ENCODE assay signal across 8 cellular contexts in genomic region chr6:7085911-7086310, GRCh38. TPM values are rescaled to one million over a fixed set of nuclear protein-coding genes. Genes with fewer than 3 reads are reported as not detected.
A peak's percentile ranks its signal among the peaks of the same experiment; 100 is the strongest.
DNase-seq lines count a peak whose midpoint lies in the region; ATAC-seq, FAIRE-seq and TF ChIP-seq lines count a peak whose summit lies in the region.

No MANE protein-coding gene starts in this region.

- no peaks in the 10 kb centered on the region for H3K36me3 Mint-ChIP-seq in CD4-positive, alpha-beta memory T cell
- H3K36me3 Mint-ChIP-seq in effector memory CD8-positive, alpha-beta T cell (ENCODE audit: insufficient read depth) = peaks cover 5% of the 10 kb centered on the region
- H3K36me3 Mint-ChIP-seq in stimulated activated memory B cell treated with anti-CD40 and anti-IgM and Interleukin-4, amounts not matched to agents 10 μg/mL and 1 μg/mL and 100 μg/mL, for 72 hours = no peaks in the 10 kb centered on the region

- H3K36me3 ChIP-seq in CD4-positive, alpha-beta memory T cell (ENCODE audit: insufficient read depth, low read length) = no peaks in the 10 kb centered on the region
- H3K36me3 ChIP-seq in OCI-LY7 (ENCODE audit: insufficient read depth, low read length) = no peaks in the 10 kb centered on the region

- H3K4me2 ChIP-seq in OCI-LY7 (ENCODE audit: low read length) = no peak overlapping the region

- DNase-seq in CD4-positive, alpha-beta memory T cell = no peak
- DNase-seq in LHCN-M2 (ENCODE audit: low read depth) (peak; percentile 44), urothelium cell line (ENCODE audit: low spot score) (no peak), OCI-LY7 (ENCODE audit: low spot score) (no peak)
- peak in 1 of 3 experiments; percentile 3 for DNase-seq in effector memory CD8-positive, alpha-beta T cell

- POLR2A ChIA-PET in CD4-positive, alpha-beta memory T cell (lab: Charles Lee; ENCODE audit: partially characterized antibody) = interaction anchor here (0.6 to 3.7 kb wide), 6 partner anchors 12 to 42 kb away, joined by 3 to 58 read pairs (median 6); partner anchors contain the start of gene RREB1
- POLR2A ChIA-PET in OCI-LY7 (lab: Charles Lee) = no interaction called here

- no peaks in the 10 kb centered on the region for H3K9me3 Mint-ChIP-seq in CD4-positive, alpha-beta memory T cell
- H3K9me3 Mint-ChIP-seq in effector memory CD8-positive, alpha-beta T cell = no peaks in the 10 kb centered on the region
- no peaks in the 10 kb centered on the region for H3K9me3 Mint-ChIP-seq in stimulated activated memory B cell treated with anti-CD40 and anti-IgM and Interleukin-4, amounts not matched to agents 10 μg/mL and 1 μg/mL and 100 μg/mL, for 72 hours

- no peak for FAIRE-seq in urothelium cell line (lab: Jason Lieb, UNC)

- CTCF ChIA-PET in CD4-positive, alpha-beta memory T cell (lab: Charles Lee; ENCODE audit: partially characterized antibody) = interaction anchor here (1.0 to 2.8 kb wide), 5 partner anchors 8 to 157 kb away, joined by 3 to 20 read pairs (median 5); no protein-coding TSS in a partner anchor
- CTCF ChIA-PET in OCI-LY7 (lab: Charles Lee; ENCODE audit: unreplicated experiment) = no interaction called here

- H3K79me2 ChIP-seq in OCI-LY7 (ENCODE audit: insufficient read depth, low read depth, low read length) = no peaks in the 10 kb centered on the region

- no peaks in the 10 kb centered on the region for H3K27me3 ChIP-seq in CD4-positive, alpha-beta memory T cell (ENCODE audit: insufficient read depth, low read length)

- H3K4me3 Mint-ChIP-seq in CD4-positive, alpha-beta memory T cell = peak overlapping the region in 6 of 8 donors; percentile 83 to 97 (median 88)
- peak overlapping the region in 1 of 2 donors; percentile 82 for H3K4me3 Mint-ChIP-seq in effector memory CD8-positive, alpha-beta T cell
- no peak overlapping the region for H3K4me3 Mint-ChIP-seq in stimulated activated memory B cell treated with anti-CD40 and anti-IgM and Interleukin-4, amounts not matched to agents 10 μg/mL and 1 μg/mL and 100 μg/mL, for 72 hours

- H2AFZ ChIP-seq in OCI-LY7 (ENCODE audit: low read length) = no peak overlapping the region

- no peaks in the 10 kb centered on the region for H3K9me3 ChIP-seq in CD4-positive, alpha-beta memory T cell (ENCODE audit: control insufficient read depth in 1 of 2, low read length in 2 of 2)
- H3K9me3 ChIP-seq in OCI-LY7 (ENCODE audit: low read length) = no peaks in the 10 kb centered on the region

- BruUV-seq in OCI-LY7 (replicated peaks; lab: Mats Ljungman, UMichigan) = no TSS peak

- peak overlapping the region in 1 of 2 donors; percentile 44 for H3K4me3 ChIP-seq in CD4-positive, alpha-beta memory T cell (ENCODE audit: low read length in 2 of 2)
- H3K4me3 ChIP-seq in OCI-LY7 (ENCODE audit: low read depth, low read length, poor library complexity, severe bottlenecking) = no peak overlapping the region

- no peaks in the 10 kb centered on the region for H4K20me1 ChIP-seq in OCI-LY7 (ENCODE audit: insufficient read depth, low read length)

- H3K27me3 Mint-ChIP-seq in CD4-positive, alpha-beta memory T cell = no peaks in the 10 kb centered on the region
- no peaks in the 10 kb centered on the region for H3K27me3 Mint-ChIP-seq in effector memory CD8-positive, alpha-beta T cell
- no peaks in the 10 kb centered on the region for H3K27me3 Mint-ChIP-seq in stimulated activated memory B cell treated with anti-CD40 and anti-IgM and Interleukin-4, amounts not matched to agents 10 μg/mL and 1 μg/mL and 100 μg/mL, for 72 hours

- ATAC-seq in GM19351 (IDR thresholded peaks at IDR 0.05; ENCODE audit: unreplicated experiment) = peak; percentile 47
- peak; percentile 31 for ATAC-seq in effector memory CD8-positive, alpha-beta T cell (replicated peaks)
- peak; percentile 52 for ATAC-seq in stimulated activated memory B cell treated with anti-CD40 and anti-IgM and Interleukin-4, amounts not matched to agents 10 μg/mL and 1 μg/mL and 100 μg/mL, for 72 hours
- ATAC-seq in HG03139 (IDR thresholded peaks at IDR 0.05; ENCODE audit: unreplicated experiment) = no peak

- H3K4me1 ChIP-seq in CD4-positive, alpha-beta memory T cell (ENCODE audit: insufficient read depth, low read length) = peaks cover 25% of the 10 kb centered on the region
- no peaks in the 10 kb centered on the region for H3K4me1 ChIP-seq in OCI-LY7 (ENCODE audit: insufficient read depth, low read length, poor library complexity, severe bottlenecking)

- peak overlapping the region; percentile 17 for H3K27ac ChIP-seq in CD4-positive, alpha-beta memory T cell (ENCODE audit: low read depth, low read length)
- H3K27ac ChIP-seq in OCI-LY7 (ENCODE audit: low read depth, low read length, poor library complexity, severe bottlenecking) = no peak overlapping the region

- peaks cover 17 to 39% (median 24%) of the 10 kb centered on the region in 4 donors for H3K4me1 Mint-ChIP-seq in CD4-positive, alpha-beta memory T cell
- peaks cover 20 to 25% of the 10 kb centered on the region in 2 donors for H3K4me1 Mint-ChIP-seq in effector memory CD8-positive, alpha-beta T cell (ENCODE audit: low read depth in 2 of 2)
- peaks cover 37% of the 10 kb centered on the region for H3K4me1 Mint-ChIP-seq in stimulated activated memory B cell treated with anti-CD40 and anti-IgM and Interleukin-4, amounts not matched to agents 10 μg/mL and 1 μg/mL and 100 μg/mL, for 72 hours

- intact Hi-C loops in CD4-positive, alpha-beta memory T cell (cut with micrococcal nuclease) = loop anchor here (2.0 kb wide), 2 partner anchors 33 to 157 kb away; no protein-coding TSS in a partner anchor
- intact Hi-C loops in OCI-LY7 (cut with micrococcal nuclease; ENCODE audit: unreplicated experiment) = no loop called here

- peak overlapping the region in 5 of 7 donors; percentile 83 to 96 (median 88) for H3K27ac Mint-ChIP-seq in CD4-positive, alpha-beta memory T cell
- H3K27ac Mint-ChIP-seq in effector memory CD8-positive, alpha-beta T cell = peak overlapping the region; percentile 90 to 92
- H3K27ac Mint-ChIP-seq in stimulated activated memory B cell treated with anti-CD40 and anti-IgM and Interleukin-4, amounts not matched to agents 10 μg/mL and 1 μg/mL and 100 μg/mL, for 72 hours = peak overlapping the region; percentile 86

- no peak for TF ChIP-seq CTCF in OCI-LY7 (conservative IDR thresholded peaks at IDR 0.05; ENCODE audit: low read length)

- H3K9me2 ChIP-seq in OCI-LY7 (ENCODE audit: insufficient read depth, low read length) = no peaks in the 10 kb centered on the region

RNA-seq across cellular contexts. Expression of gene RREB1, which starts 21.9 kb away (rescaled TPM):
- 10 to 100 TPM; 43.0 to 43.4 TPM for total RNA-seq in CD4-positive, alpha-beta memory T cell
- polyA plus RNA-seq in CD4-positive, alpha-beta memory T cell = 1 to 10 TPM in 1 of 2 donors, under 1 TPM in 1; 0.50 to 7.4 TPM
- total RNA-seq in LHCN-M2 (2014; rRNA removed) (9.9 and 11.5 TPM in 2 replicates), OCI-LY7 (2022) (5.5 and 7.1 TPM in 2 replicates)
- 5.4 TPM for polyA plus RNA-seq in LHCN-M2 (2012)
- 3.4 and 4.4 TPM in 2 replicates for total RNA-seq in OCI-LY7 (2014; rRNA removed; shearing (Covaris generic))
